13 cellular contexts compared by ENCODE assay signal in genomic region chr2:102424754-102425153, GRCh38. TPM values are rescaled to one million over a fixed set of nuclear protein-coding genes. Genes with fewer than 3 reads are reported as not detected.
A peak's percentile ranks its signal among the peaks of the same experiment; 100 is the strongest.
DNase-seq lines count a peak whose midpoint lies in the region; ATAC-seq and TF ChIP-seq lines count a peak whose summit lies in the region.
"Had no signal": no experiment of that assay in that cellular context is flagged by ENCODE, and none has a peak within 500 bp of the region (broad histone marks: within the 10 kb centered on the region; RNA-seq: fewer than 3 reads in every experiment).

No MANE protein-coding gene starts in this region.

- H3K4me3 Mint-ChIP-seq in activated B cell treated with CpG ODN at 0.5 μM for 24 hours (no peak overlapping the region), MCF 10A (ENCODE audit: unreplicated experiment) (no peak overlapping the region)

- POLR2A ChIA-PET in activated B cell treated with CpG ODN at 0.5 μM for 24 hours (lab: Charles Lee) = no interaction called here
- POLR2A ChIA-PET in MCF 10A (lab: Yijun Ruan, JAX) = no interaction called here

- H3K27ac Mint-ChIP-seq in activated B cell treated with CpG ODN at 0.5 μM for 24 hours (peak overlapping the region; percentile 65), MCF 10A (ENCODE audit: low read depth, unreplicated experiment) (no peak overlapping the region)

- H3K36me3 Mint-ChIP-seq in activated B cell treated with CpG ODN at 0.5 μM for 24 hours (ENCODE audit: low read depth) (no peaks in the 10 kb centered on the region), MCF 10A (ENCODE audit: insufficient read depth, unreplicated experiment) (peaks cover 6% of the 10 kb centered on the region)

- no TSS peak for BruUV-seq in MCF 10A (replicated peaks; lab: Mats Ljungman, UMichigan)

- H3K4me1 ChIP-seq in Peyer's patch = peaks cover 0 to 13% (median 0%) of the 10 kb centered on the region in 4 donors
- H3K4me1 ChIP-seq: esophagus squamous epithelium had no signal

- intact Hi-C loops in activated B cell treated with CpG ODN at 0.5 μM for 24 hours (cut with micrococcal nuclease) (no loop called here), MCF 10A (cut with micrococcal nuclease) (no loop called here)

- peak; percentile 59 for DNase-seq in GM06990 (ENCODE audit: extremely low read depth, insufficient read length)
- no peak for DNase-seq in activated B cell treated with CpG ODN at 0.5 μM for 24 hours
- no peak for DNase-seq in kidney glomerular epithelial cell (lab: John Stamatoyannopoulos, UW)
- DNase-seq in Peyer's patch = no peak
- no peak for DNase-seq in NCI-H2227 treated with DMSO at 0.1 percent for 48 hours (lab: John Stamatoyannopoulos, UW)
- DNase-seq in MCF 10A (ENCODE audit: unreplicated experiment) = no peak
- DNase-seq: activated effector memory CD4-positive, alpha-beta T cell treated with anti-CD3 and anti-CD28 coated beads, Interleukin-2, amount 50 U/mL, for 16 hours; Calu3; esophagus squamous epithelium; stimulated activated CD4-positive, alpha-beta T cell treated with anti-CD3 and anti-CD28 coated beads, Interleukin-4, amount 100 ng/mL, for 4 hours had no signal

- TF ChIP-seq CTCF in GM06990 (IDR thresholded peaks at IDR 0.05; ENCODE audit: insufficient read depth, low read length, poor library complexity, severe bottlenecking) (no peak), activated B cell treated with CpG ODN at 0.5 μM for 24 hours (IDR thresholded peaks at IDR 0.05) (no peak), Peyer's patch (IDR thresholded peaks at IDR 0.05) (no peak), MCF 10A (IDR thresholded peaks at IDR 0.05; ENCODE audit: unreplicated experiment) (no peak)

- no peaks in the 10 kb centered on the region for H3K9me3 Mint-ChIP-seq in activated B cell treated with CpG ODN at 0.5 μM for 24 hours
- H3K9me3 Mint-ChIP-seq in MCF 10A (ENCODE audit: unreplicated experiment) = no peaks in the 10 kb centered on the region

- ATAC-seq in GM19463 (IDR thresholded peaks at IDR 0.05; ENCODE audit: unreplicated experiment) (peak; percentile 84), HG03108 (IDR thresholded peaks at IDR 0.05; ENCODE audit: unreplicated experiment) (peak; percentile 84), activated B cell treated with CpG ODN at 0.5 μM for 24 hours (ENCODE audit: low read depth) (peak; percentile 88)

- H3K4me3 ChIP-seq in GM06990 (replicated peaks; ENCODE audit: low read depth, low read length) = no peak overlapping the region
- no peak overlapping the region for H3K4me3 ChIP-seq in Peyer's patch
- H3K4me3 ChIP-seq: esophagus squamous epithelium had no signal

- no peaks in the 10 kb centered on the region for H3K36me3 ChIP-seq in GM06990 (ENCODE audit: control insufficient read depth, insufficient read depth, low read length)
- H3K36me3 ChIP-seq in Peyer's patch = no peaks in the 10 kb centered on the region
- H3K36me3 ChIP-seq: esophagus squamous epithelium had no signal

- no peaks in the 10 kb centered on the region for H3K9me3 ChIP-seq in Peyer's patch
- H3K9me3 ChIP-seq: esophagus squamous epithelium had no signal

- CTCF ChIA-PET in activated B cell treated with CpG ODN at 0.5 μM for 24 hours (lab: Charles Lee) = no interaction called here
- CTCF ChIA-PET in MCF 10A (lab: Yijun Ruan, JAX) = no interaction called here

- peak overlapping the region in 2 of 4 donors; percentile 8 to 25 for H3K27ac ChIP-seq in Peyer's patch
- H3K27ac ChIP-seq: esophagus squamous epithelium had no signal

- H3K27me3 ChIP-seq in GM06990 (replicated peaks; ENCODE audit: control insufficient read depth, insufficient read depth, low read length) (no peaks in the 10 kb centered on the region), Peyer's patch (no peaks in the 10 kb centered on the region)
- H3K27me3 ChIP-seq: esophagus squamous epithelium had no signal

- H3K4me1 Mint-ChIP-seq in activated B cell treated with CpG ODN at 0.5 μM for 24 hours (peaks cover 27% of the 10 kb centered on the region), MCF 10A (ENCODE audit: insufficient read depth, unreplicated experiment) (no peaks in the 10 kb centered on the region)

- no peaks in the 10 kb centered on the region for H3K27me3 Mint-ChIP-seq in activated B cell treated with CpG ODN at 0.5 μM for 24 hours
- H3K27me3 Mint-ChIP-seq in MCF 10A (ENCODE audit: insufficient read depth, unreplicated experiment) = peaks cover 27% of the 10 kb centered on the region

- no peak for TF ChIP-seq POLR2A in Peyer's patch (IDR thresholded peaks at IDR 0.05)

RNA-seq across cellular contexts. Expression of gene IL18RAP, which starts 1.8 kb away (rescaled TPM):
- total RNA-seq in activated B cell treated with CpG ODN at 0.5 μM for 24 hours (0.98 and 1.5 TPM in 2 replicates), Peyer's patch (1 to 10 TPM; 4.2 to 6.8 (median 4.9) TPM), MCF 10A (2022) (not detected in 2 replicates)
- total RNA-seq: Calu3, RPMI7951 had no signal

RNA-seq across cellular contexts. Expression of gene SLC9A4, which starts 48.3 kb away (rescaled TPM):
- 0.05 and 0.11 TPM in 2 replicates for total RNA-seq in activated B cell treated with CpG ODN at 0.5 μM for 24 hours
- total RNA-seq in Peyer's patch = not detected
- total RNA-seq in MCF 10A (2022) = 0.07 TPM in 1 of 2 replicates, not detected in the other
- total RNA-seq: RPMI7951 had no signal
